1 cellular context compared by ENCODE assay signal in genomic region chr1:160097911-160098851, GRCh38.
TF ChIP-seq lines count a peak whose summit lies in the region.

Gene IGSF8 (minus strand): TSS chr1:160098619. CDS start chr1:160098472, 147 bp downstream.

TF ChIP-seq in HepG2, 621 proteins besides CTCF, POLR2A, EP300 and RAD21 (continued from another document and continues in another):
- TF ChIP-seq CEBPZ (IDR thresholded peaks at IDR 0.05; ENCODE audit: low read length): no peak
- TF ChIP-seq RORA (CRISPR knock-in tag; IDR thresholded peaks at IDR 0.05): no peak
- no peak for TF ChIP-seq ZBTB7B (CRISPR knock-in tag; IDR thresholded peaks at IDR 0.05)
- no peak for TF ChIP-seq HOXA5 (CRISPR knock-in tag; IDR thresholded peaks at IDR 0.05)
- no peak for TF ChIP-seq ZMAT3 (CRISPR knock-in tag; conservative IDR thresholded peaks at IDR 0.05)
- TF ChIP-seq ZNF142 (CRISPR knock-in tag; IDR thresholded peaks at IDR 0.05): no peak
- TF ChIP-seq ZNF136 (CRISPR knock-in tag; IDR thresholded peaks at IDR 0.05; ENCODE audit: low read depth): no peak
- no peak for TF ChIP-seq SAFB2 (CRISPR knock-in tag; IDR thresholded peaks at IDR 0.05; ENCODE audit: borderline replicate concordance, low read depth)
- TF ChIP-seq ZNF652 (CRISPR knock-in tag; IDR thresholded peaks at IDR 0.05; ENCODE audit: borderline replicate concordance, low read depth): no peak
- TF ChIP-seq ZNF772 (CRISPR knock-in tag; IDR thresholded peaks at IDR 0.05): no peak
- no peak for TF ChIP-seq ZC3H4 (CRISPR knock-in tag; IDR thresholded peaks at IDR 0.05; ENCODE audit: borderline replicate concordance)
- TF ChIP-seq ELF3 (CRISPR knock-in tag; IDR thresholded peaks at IDR 0.05): no peak
- peak; percentile 36; the same call in 1 of the 2 replicates for TF ChIP-seq ZFP91 (CRISPR knock-in tag; IDR thresholded peaks at IDR 0.05; ENCODE audit: borderline replicate concordance)
- TF ChIP-seq ZNF30 (CRISPR knock-in tag; IDR thresholded peaks at IDR 0.05): no peak
- TF ChIP-seq ZFYVE20 (CRISPR knock-in tag; IDR thresholded peaks at IDR 0.05; ENCODE audit: borderline replicate concordance, low read depth): no peak
- TF ChIP-seq NFRKB (IDR thresholded peaks at IDR 0.05): no peak
- no peak for TF ChIP-seq BATF2 (CRISPR knock-in tag; IDR thresholded peaks at IDR 0.05)
- TF ChIP-seq GABPA (IDR thresholded peaks at IDR 0.05; ENCODE audit: low read depth, low read length): no peak
- no peak for TF ChIP-seq GABPA (CRISPR knock-in tag; IDR thresholded peaks at IDR 0.05; ENCODE audit: low read depth)
- TF ChIP-seq PLSCR1 (CRISPR knock-in tag; IDR thresholded peaks at IDR 0.05; ENCODE audit: borderline replicate concordance): no peak
- TF ChIP-seq MAX (IDR thresholded peaks at IDR 0.05): peak; percentile 51; the same call in 1 of the 2 replicates
- no peak for TF ChIP-seq ZNF3 (CRISPR knock-in tag; IDR thresholded peaks at IDR 0.05)
- no peak for TF ChIP-seq EEA1 (CRISPR knock-in tag; IDR thresholded peaks at IDR 0.05; ENCODE audit: borderline replicate concordance)
- TF ChIP-seq TSC22D2 (CRISPR knock-in tag; IDR thresholded peaks at IDR 0.05; ENCODE audit: borderline replicate concordance): no peak
- TF ChIP-seq CENPT (CRISPR knock-in tag; IDR thresholded peaks at IDR 0.05; ENCODE audit: low read depth): no peak
- no peak for TF ChIP-seq ZBTB20 (CRISPR knock-in tag; IDR thresholded peaks at IDR 0.05; ENCODE audit: borderline replicate concordance, low read depth)
- TF ChIP-seq ZNF710 (CRISPR knock-in tag; IDR thresholded peaks at IDR 0.05; ENCODE audit: borderline replicate concordance): no peak
- TF ChIP-seq PCBP2 (optimal IDR thresholded peaks at IDR 0.05; ENCODE audit: low read depth, low read length, poor library complexity, severe bottlenecking): no peak
- no peak for TF ChIP-seq ZSCAN22 (CRISPR knock-in tag; IDR thresholded peaks at IDR 0.05)
- no peak for TF ChIP-seq KDM1A (CRISPR knock-in tag; IDR thresholded peaks at IDR 0.05)
- 0 out of 2 replicates have a peak, but pooled peaks have one; percentile 22 for TF ChIP-seq HNF1B (CRISPR knock-in tag; IDR thresholded peaks at IDR 0.05)
- no peak for TF ChIP-seq ZMYM4 (CRISPR knock-in tag; IDR thresholded peaks at IDR 0.05)
- TF ChIP-seq GLI4 (CRISPR knock-in tag; IDR thresholded peaks at IDR 0.05; ENCODE audit: borderline replicate concordance): 0 out of 2 replicates have a peak, but pooled peaks have one; percentile 26
- no peak for TF ChIP-seq ZNF121 (CRISPR knock-in tag; IDR thresholded peaks at IDR 0.05)
- TF ChIP-seq ZSCAN29 (CRISPR knock-in tag; conservative IDR thresholded peaks at IDR 0.05): no peak
- TF ChIP-seq ZEB1 (IDR thresholded peaks at IDR 0.05; ENCODE audit: insufficient replicate concordance, low read depth): no peak
- no peak for TF ChIP-seq AGO1 (IDR thresholded peaks at IDR 0.05; ENCODE audit: low read depth, low read length, poor library complexity, severe bottlenecking)
- no peak for TF ChIP-seq ZNF576 (CRISPR knock-in tag; IDR thresholded peaks at IDR 0.05)
- TF ChIP-seq CHD4 (IDR thresholded peaks at IDR 0.05; ENCODE audit: borderline replicate concordance, low read length): no peak
- no peak for TF ChIP-seq ZNF639 (CRISPR knock-in tag; conservative IDR thresholded peaks at IDR 0.05)
- TF ChIP-seq ZNF276 (CRISPR knock-in tag; IDR thresholded peaks at IDR 0.05; ENCODE audit: low read depth): 0 out of 2 replicates have a peak, but pooled peaks have one; percentile 70
- TF ChIP-seq MED8 (CRISPR knock-in tag; IDR thresholded peaks at IDR 0.05; ENCODE audit: insufficient replicate concordance): no peak
